10 cellular contexts compared by ENCODE assay signal in the genomic region with DNA sequence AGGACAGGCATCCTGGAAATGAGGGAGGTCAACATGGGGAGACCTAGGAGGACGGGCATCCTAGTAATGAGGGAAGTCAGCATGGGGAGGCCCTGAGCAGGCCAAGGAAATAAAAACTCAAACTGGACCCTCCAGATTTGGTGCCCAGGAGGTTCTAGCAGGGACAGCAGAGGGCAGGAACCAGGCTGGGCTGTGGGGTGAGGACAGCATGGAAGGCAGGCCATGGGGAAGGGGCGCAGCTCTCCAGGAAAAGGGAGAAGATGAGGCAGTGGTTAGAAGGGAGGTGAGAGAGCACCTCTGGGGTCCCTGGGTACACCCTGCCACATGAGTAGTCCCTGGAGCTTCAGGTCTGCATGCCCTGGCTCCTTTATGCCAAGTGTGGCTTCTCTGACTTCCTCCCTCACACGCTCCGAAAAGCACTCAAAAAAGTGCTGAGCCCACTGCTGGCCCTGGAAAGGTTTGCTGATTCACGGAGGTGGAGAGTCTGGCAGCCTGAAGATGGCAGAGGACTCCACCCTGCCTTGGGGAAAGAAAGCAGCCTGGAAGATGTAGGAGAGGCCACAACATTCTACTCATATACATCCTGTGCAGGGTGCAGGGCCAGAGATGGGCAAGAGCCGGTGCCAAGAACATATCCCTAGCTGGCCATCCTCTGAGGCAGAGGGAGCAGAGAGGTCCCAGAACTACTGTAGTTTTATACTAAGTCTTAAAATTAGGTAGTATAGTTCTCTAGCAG.
DNase-seq lines count a peak whose midpoint lies in the region; ATAC-seq and TF ChIP-seq lines count a peak whose summit lies in the region.
"Had no signal": no experiment of that assay in that cellular context is flagged by ENCODE, and none has a peak within 500 bp of the region (broad histone marks: within the 10 kb centered on the region; RNA-seq: fewer than 3 reads in every experiment).

No MANE protein-coding gene starts in this region.

- peaks cover 6% of the 10 kb centered on the region for H3K9me3 Mint-ChIP-seq in osteocyte (ENCODE audit: unreplicated experiment)

- peaks cover 2% of the 10 kb centered on the region for H3K27me3 Mint-ChIP-seq in osteocyte (ENCODE audit: unreplicated experiment)

- CTCF ChIA-PET in SK-N-SH (lab: Yijun Ruan, JAX) = interaction anchor here (0.8 to 3.4 kb wide), 7 partner anchors 18 to 203 kb away, joined by 3 to 18 read pairs (median 6); a partner anchor contains a TSS

- no peaks in the 10 kb centered on the region for H3K9me2 ChIP-seq in SK-N-SH

- H3K4me1 ChIP-seq in BLaER1 (peaks cover 11% of the 10 kb centered on the region), SK-N-SH (ENCODE audit: control insufficient read depth in 1 of 2, insufficient read depth in 2 of 2, low read depth in 1 of 2, low read length in 1 of 2) (peaks cover 9 to 48% of the 10 kb centered on the region in 2 experiments; a peak in 3 of 4 replicates), fibroblast of lung (ENCODE audit: control insufficient read depth, extremely low read depth, insufficient read depth, low read length) (peaks cover 18% of the 10 kb centered on the region)

- no peak overlapping the region for H3K4me3 ChIP-seq in BLaER1
- H3K4me3 ChIP-seq in SK-N-SH (ENCODE audit: low read depth in 2 of 2, low read length in 1 of 2) = no peak overlapping the region
- no peak overlapping the region for H3K4me3 ChIP-seq in fibroblast of lung (replicated peaks in 1 of 4; ENCODE audit: control extremely low read depth in 1 of 4, insufficient read depth in 1 of 4, low read depth in 3 of 4, low read length in 4 of 4)

- peaks cover 29% of the 10 kb centered on the region for H3K4me1 Mint-ChIP-seq in osteocyte (ENCODE audit: unreplicated experiment)

- no peaks in the 10 kb centered on the region for H3K36me3 Mint-ChIP-seq in osteocyte (ENCODE audit: unreplicated experiment)

- H3K36me3 ChIP-seq in BLaER1 (no peaks in the 10 kb centered on the region), SK-N-SH (replicated peaks in 1 of 2; ENCODE audit: control insufficient read depth in 1 of 2, insufficient read depth in 2 of 2, low read length in 1 of 2) (no peaks in the 10 kb centered on the region), fibroblast of lung (ENCODE audit: control insufficient read depth, insufficient read depth, low read length) (no peaks in the 10 kb centered on the region)

- ATAC-seq in HG03196 (IDR thresholded peaks at IDR 0.05; ENCODE audit: unreplicated experiment) = no peak
- no peak for ATAC-seq in GM18868 (IDR thresholded peaks at IDR 0.05; ENCODE audit: unreplicated experiment)
- ATAC-seq: HCT116 had no signal

- DNase-seq in SK-N-SH (no peak), fibroblast of lung (ENCODE audit: low read depth in 2 of 2) (peak; percentile 8 to 62), osteocyte (ENCODE audit: extremely low spot score, unreplicated experiment) (peak; percentile 64), T-helper 1 cell (no peak)
- DNase-seq in activated CD4-positive, alpha-beta T cell treated with anti-CD3 and anti-CD28 coated beads, Interleukin-2, amount 50 U/mL, for 1 hour = no peak
- DNase-seq: NCI-H2081 treated with DMSO at 0.1 percent for 48 hours had no signal

- peak overlapping the region; percentile 27 for H3K4me2 ChIP-seq in BLaER1
- H3K4me2 ChIP-seq in SK-N-SH = peak overlapping the region; percentile 30; the same call in 1 of the 2 replicates
- H3K4me2 ChIP-seq in fibroblast of lung (ENCODE audit: extremely low read depth, insufficient read depth, low read length) = peak overlapping the region; percentile 62

- no peak overlapping the region for H3K4me3 Mint-ChIP-seq in osteocyte (ENCODE audit: unreplicated experiment)

- TF ChIP-seq RAD21 in SK-N-SH (IDR thresholded peaks at IDR 0.05; ENCODE audit: low read length) = no peak

- no peak for TF ChIP-seq CTCF in SK-N-SH (IDR thresholded peaks at IDR 0.05)
- TF ChIP-seq CTCF in fibroblast of lung (conservative IDR thresholded peaks at IDR 0.05 in 1 of 2, IDR thresholded peaks at IDR 0.05 in 1 of 2; ENCODE audit: low read depth in 1 of 2, low read length in 2 of 2) = no peak
- TF ChIP-seq CTCF in osteocyte (IDR thresholded peaks at IDR 0.05) = no peak

- peaks cover 5% of the 10 kb centered on the region for H3F3A ChIP-seq in SK-N-SH (replicated peaks; ENCODE audit: insufficient read depth)

- no peak overlapping the region for H3K27ac ChIP-seq in BLaER1
- H3K27ac ChIP-seq in SK-N-SH (ENCODE audit: low read depth in 2 of 2, low read length in 1 of 2) = peak overlapping the region; percentile 42 to 81
- H3K27ac ChIP-seq in fibroblast of lung (ENCODE audit: insufficient read depth, low read length) = peak overlapping the region; percentile 79

- H3K27ac Mint-ChIP-seq in osteocyte (ENCODE audit: unreplicated experiment) = peak overlapping the region; percentile 75

- H3K9me3 ChIP-seq in BLaER1 (peaks cover 10% of the 10 kb centered on the region), SK-N-SH (no peaks in the 10 kb centered on the region), fibroblast of lung (ENCODE audit: control insufficient read depth, insufficient read depth, low read depth, low read length) (no peaks in the 10 kb centered on the region)

- H3K27me3 ChIP-seq in BLaER1 = no peaks in the 10 kb centered on the region
- no peaks in the 10 kb centered on the region for H3K27me3 ChIP-seq in SK-N-SH (ENCODE audit: insufficient read depth)
- no peaks in the 10 kb centered on the region for H3K27me3 ChIP-seq in fibroblast of lung (ENCODE audit: control insufficient read depth, insufficient read depth, low read length)

- H3K79me2 ChIP-seq in SK-N-SH (ENCODE audit: insufficient read depth) (no peaks in the 10 kb centered on the region), fibroblast of lung (ENCODE audit: control insufficient read depth, insufficient read depth, low read length) (no peaks in the 10 kb centered on the region)

- no peaks in the 10 kb centered on the region for H4K20me1 ChIP-seq in BLaER1
- no peaks in the 10 kb centered on the region for H4K20me1 ChIP-seq in SK-N-SH (ENCODE audit: insufficient read depth)
- H4K20me1 ChIP-seq in fibroblast of lung (ENCODE audit: control insufficient read depth, extremely low read depth, insufficient read depth, low read length) = no peaks in the 10 kb centered on the region

- H3K9ac ChIP-seq in BLaER1 (no peak overlapping the region), SK-N-SH (no peak overlapping the region), fibroblast of lung (ENCODE audit: insufficient read depth, low read length) (no peak overlapping the region)

- WGBS in SK-N-SH (ENCODE audit: low lambda C conversion rate) = 81% methylated on average over 6 of the region's 6 CpGs

- POLR2A ChIA-PET in SK-N-SH (lab: Yijun Ruan, JAX) = interaction anchor here (1.4 to 2.0 kb wide), 2 partner anchors 18 kb away, joined by 6 to 11 read pairs; no protein-coding TSS in a partner anchor

- H2AFZ ChIP-seq in SK-N-SH (ENCODE audit: low read depth) = peak overlapping the region; percentile 76
- peak overlapping the region; percentile 50 for H2AFZ ChIP-seq in fibroblast of lung (ENCODE audit: low read length)

- no peak for TF ChIP-seq EP300 in SK-N-SH (IDR thresholded peaks at IDR 0.05; ENCODE audit: borderline replicate concordance in 1 of 2, low read depth in 1 of 2, low read length in 1 of 2)

TF ChIP-seq in SK-N-SH, 30 proteins besides CTCF, POLR2A, EP300 and RAD21 (continues in another document):
- no peak for TF ChIP-seq NFIC (IDR thresholded peaks at IDR 0.05; ENCODE audit: borderline replicate concordance)
- TF ChIP-seq FOSL2 (IDR thresholded peaks at IDR 0.05; ENCODE audit: borderline replicate concordance, low read depth) = no peak
- no peak for TF ChIP-seq NRF1 (IDR thresholded peaks at IDR 0.05; ENCODE audit: low read depth, low read length)
- TF ChIP-seq, protein P1, sequence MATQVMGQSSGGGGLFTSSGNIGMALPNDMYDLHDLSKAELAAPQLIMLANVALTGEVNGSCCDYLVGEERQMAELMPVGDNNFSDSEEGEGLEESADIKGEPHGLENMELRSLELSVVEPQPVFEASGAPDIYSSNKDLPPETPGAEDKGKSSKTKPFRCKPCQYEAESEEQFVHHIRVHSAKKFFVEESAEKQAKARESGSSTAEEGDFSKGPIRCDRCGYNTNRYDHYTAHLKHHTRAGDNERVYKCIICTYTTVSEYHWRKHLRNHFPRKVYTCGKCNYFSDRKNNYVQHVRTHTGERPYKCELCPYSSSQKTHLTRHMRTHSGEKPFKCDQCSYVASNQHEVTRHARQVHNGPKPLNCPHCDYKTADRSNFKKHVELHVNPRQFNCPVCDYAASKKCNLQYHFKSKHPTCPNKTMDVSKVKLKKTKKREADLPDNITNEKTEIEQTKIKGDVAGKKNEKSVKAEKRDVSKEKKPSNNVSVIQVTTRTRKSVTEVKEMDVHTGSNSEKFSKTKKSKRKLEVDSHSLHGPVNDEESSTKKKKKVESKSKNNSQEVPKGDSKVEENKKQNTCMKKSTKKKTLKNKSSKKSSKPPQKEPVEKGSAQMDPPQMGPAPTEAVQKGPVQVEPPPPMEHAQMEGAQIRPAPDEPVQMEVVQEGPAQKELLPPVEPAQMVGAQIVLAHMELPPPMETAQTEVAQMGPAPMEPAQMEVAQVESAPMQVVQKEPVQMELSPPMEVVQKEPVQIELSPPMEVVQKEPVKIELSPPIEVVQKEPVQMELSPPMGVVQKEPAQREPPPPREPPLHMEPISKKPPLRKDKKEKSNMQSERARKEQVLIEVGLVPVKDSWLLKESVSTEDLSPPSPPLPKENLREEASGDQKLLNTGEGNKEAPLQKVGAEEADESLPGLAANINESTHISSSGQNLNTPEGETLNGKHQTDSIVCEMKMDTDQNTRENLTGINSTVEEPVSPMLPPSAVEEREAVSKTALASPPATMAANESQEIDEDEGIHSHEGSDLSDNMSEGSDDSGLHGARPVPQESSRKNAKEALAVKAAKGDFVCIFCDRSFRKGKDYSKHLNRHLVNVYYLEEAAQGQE (IDR thresholded peaks at IDR 0.05; ENCODE audit: low read depth, low read length) = no peak
- TF ChIP-seq JUND (IDR thresholded peaks at IDR 0.05) = no peak
- no peak for TF ChIP-seq EZH2phosphoT487 (IDR thresholded peaks at IDR 0.05; ENCODE audit: borderline replicate concordance, low read depth)
- TF ChIP-seq, protein P2, sequence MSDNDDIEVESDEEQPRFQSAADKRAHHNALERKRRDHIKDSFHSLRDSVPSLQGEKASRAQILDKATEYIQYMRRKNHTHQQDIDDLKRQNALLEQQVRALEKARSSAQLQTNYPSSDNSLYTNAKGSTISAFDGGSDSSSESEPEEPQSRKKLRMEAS (IDR thresholded peaks at IDR 0.05; ENCODE audit: low read depth) = no peak
- no peak for TF ChIP-seq GATA2 (CRISPR knock-in tag; IDR thresholded peaks at IDR 0.05)
- no peak for TF ChIP-seq YY1 (IDR thresholded peaks at IDR 0.05; ENCODE audit: low read depth)
- no peak for TF ChIP-seq RFX5 (IDR thresholded peaks at IDR 0.05; ENCODE audit: low read length)

Comparison
In these comparisons a context has a peak if more than half of its experiments do, and no peak if none do; other contexts are left out.
1. DNase-seq: peak in fibroblast of lung (2 of 2) and osteocyte (single experiment); none in SK-N-SH (single experiment), T-helper 1 cell (0 of 5) and activated CD4-positive, alpha-beta T cell treated with anti-CD3 and anti-CD28 coated beads, Interleukin-2, amount 50 U/mL, for 1 hour (single experiment).
2. Peak in every context shown above with its lines, with median percentiles within 50 percentile points of each other: H3K4me2 ChIP-seq.